In genomic region chr11:72295471-72295870, GRCh38 we compare ENCODE assay signal across 25 cellular contexts. TPM values are rescaled to one million over a fixed set of nuclear protein-coding genes. Genes with fewer than 3 reads are reported as not detected.
DNase-seq lines count a peak whose midpoint lies in the region; ATAC-seq and TF ChIP-seq lines count a peak whose summit lies in the region.
"Had no signal": no experiment of that assay in that cellular context is flagged by ENCODE, and none has a peak within 500 bp of the region (broad histone marks: within the 10 kb centered on the region; RNA-seq: fewer than 3 reads in every experiment).

No MANE protein-coding gene starts in this region.

- no peak overlapping the region for H3K18ac ChIP-seq in neuronal stem cell (ENCODE audit: low read length)

- peaks cover 8% of the 10 kb centered on the region for H3K36me3 Mint-ChIP-seq in Caco-2 (ENCODE audit: insufficient read depth, unreplicated experiment)

- H2AK5ac ChIP-seq in neuronal stem cell (ENCODE audit: low read depth, low read length) = no peak overlapping the region

- ATAC-seq in left lobe of liver (no peak), HG03196 (IDR thresholded peaks at IDR 0.05; ENCODE audit: unreplicated experiment) (no peak)
- ATAC-seq: HCT116 had no signal

- DNase-seq in Caco-2 = peak in 1 of 2 experiments; percentile 22
- DNase-seq in D341Med (ENCODE audit: low spot score) = peak; percentile 9
- peak; percentile 37 for DNase-seq in left lobe of liver (ENCODE audit: low spot score)
- DNase-seq in neuronal stem cell (ENCODE audit: low spot score) = no peak
- DNase-seq in T1000 (lab: John Stamatoyannopoulos, UW) = no peak
- no peak for DNase-seq in NCI-H345 treated with DMSO at 0.1 percent for 48 hours (lab: John Stamatoyannopoulos, UW; ENCODE audit: unreplicated experiment)
- no peak for DNase-seq in NCI-H2107 (lab: John Stamatoyannopoulos, UW)
- DNase-seq: ACHN; BE2C; C1 segment of cervical spinal cord; CD4-positive, CD25-positive, alpha-beta regulatory T cell; CD8-positive, alpha-beta memory T cell; COR-L47; DMS153; DMS79; GF-D8; GOT3; H7; HFFc6; KBM-7 had no signal

- POLR2A ChIA-PET in Caco-2 (lab: Charles Lee) = no interaction called here

- H3K23ac ChIP-seq in neuronal stem cell (ENCODE audit: low read depth, low read length, poor library complexity) = peak overlapping the region; percentile 57

- no peaks in the 10 kb centered on the region for H3K79me1 ChIP-seq in neuronal stem cell (ENCODE audit: low read depth, low read length)

- no peak overlapping the region for H3K4me3 Mint-ChIP-seq in Caco-2 (ENCODE audit: unreplicated experiment)
- H3K4me3 Mint-ChIP-seq: CD8-positive, alpha-beta memory T cell; HFFc6; IgD-negative memory B cell had no signal

- peak overlapping the region; percentile 21 for H3K27ac Mint-ChIP-seq in Caco-2 (ENCODE audit: unreplicated experiment)
- H3K27ac Mint-ChIP-seq: HFFc6, IgD-negative memory B cell had no signal

- H2BK15ac ChIP-seq in neuronal stem cell (ENCODE audit: low read length) = no peak overlapping the region

- H3K9me3 ChIP-seq in Caco-2 (no peaks in the 10 kb centered on the region), neuronal stem cell (replicated peaks in 1 of 2; ENCODE audit: control insufficient read depth in 2 of 2, insufficient read depth in 1 of 2, low read depth in 1 of 2, low read length in 2 of 2) (no peaks in the 10 kb centered on the region)
- H3K9me3 ChIP-seq: BE2C had no signal

- intact Hi-C loops in Caco-2 (cut with micrococcal nuclease; ENCODE audit: unreplicated experiment) = no loop called here

- H2BK12ac ChIP-seq in neuronal stem cell (ENCODE audit: low read length) = no peak overlapping the region

- H2BK5ac ChIP-seq in neuronal stem cell (ENCODE audit: low read length) = no peak overlapping the region

- H3K36me3 ChIP-seq in Caco-2 (ENCODE audit: control insufficient read depth, insufficient read depth, low read length) (no peaks in the 10 kb centered on the region), neuronal stem cell (replicated peaks in 1 of 2; ENCODE audit: control insufficient read depth in 2 of 2, insufficient read depth in 2 of 2, low read length in 2 of 2) (peaks cover 8 to 61% of the 10 kb centered on the region in 2 donors)

- no TSS peak for BruUV-seq in Caco-2 (replicated peaks; lab: Mats Ljungman, UMichigan)

- no peak overlapping the region for H3K9ac ChIP-seq in neuronal stem cell (ENCODE audit: low read depth, low read length, poor library complexity)

- H3K4me2 ChIP-seq in neuronal stem cell (ENCODE audit: insufficient read depth, low read length, poor library complexity, severe bottlenecking) = no peak overlapping the region

- no peak overlapping the region for H3K4me3 ChIP-seq in Caco-2 (ENCODE audit: low read depth, low read length)
- peak overlapping the region in 1 of 2 donors; percentile 37 for H3K4me3 ChIP-seq in neuronal stem cell (ENCODE audit: low read length in 2 of 2)

- H2AFZ ChIP-seq in neuronal stem cell (ENCODE audit: low read length) = no peak overlapping the region

- H3K4ac ChIP-seq in neuronal stem cell (ENCODE audit: low read length) = no peak overlapping the region

- no CpG with 5 or more reads among the region's 14 CpGs for WGBS in neuronal stem cell (ENCODE audit: extremely low coverage in 2 of 2, insufficient read length in 2 of 2, insufficient replicate concordance in 1 of 2), 2 donors

- H3K9me3 Mint-ChIP-seq in Caco-2 (ENCODE audit: unreplicated experiment) = no peaks in the 10 kb centered on the region
- H3K9me3 Mint-ChIP-seq: CD4-positive, CD25-positive, alpha-beta regulatory T cell; CD8-positive, alpha-beta memory T cell; HFFc6 had no signal

- no peaks in the 10 kb centered on the region for H3K27me3 Mint-ChIP-seq in Caco-2 (ENCODE audit: insufficient read depth, unreplicated experiment)
- H3K27me3 Mint-ChIP-seq: CD4-positive, CD25-positive, alpha-beta regulatory T cell; CD8-positive, alpha-beta memory T cell; IgD-negative memory B cell had no signal

- H3K27ac ChIP-seq in neuronal stem cell (replicated peaks; ENCODE audit: low read length) = no peak overlapping the region
- H3K27ac ChIP-seq: HL-60 had no signal

- H3K4me1 Mint-ChIP-seq in Caco-2 (ENCODE audit: low read depth, unreplicated experiment) = no peaks in the 10 kb centered on the region
- H3K4me1 Mint-ChIP-seq: CD8-positive, alpha-beta memory T cell had no signal

- no peak overlapping the region for H4K8ac ChIP-seq in neuronal stem cell (ENCODE audit: low read depth, low read length)

- TF ChIP-seq CTCF in Caco-2 (IDR thresholded peaks at IDR 0.05; ENCODE audit: insufficient read depth in 1 of 2, low read depth in 1 of 2, low read length in 1 of 2, severe bottlenecking in 1 of 2, unreplicated experiment in 1 of 2) = no peak

- H3K4me1 ChIP-seq in Caco-2 (no peaks in the 10 kb centered on the region), neuronal stem cell (ENCODE audit: control insufficient read depth in 2 of 2, insufficient read depth in 1 of 2, low read depth in 1 of 2, low read length in 2 of 2) (peaks cover 0 to 2% of the 10 kb centered on the region in 2 donors)

- CTCF ChIA-PET in Caco-2 (lab: Charles Lee) = no interaction called here

- no peak overlapping the region for H4K91ac ChIP-seq in neuronal stem cell (ENCODE audit: low read depth, low read length, poor library complexity)

- H3K27me3 ChIP-seq in Caco-2 (replicated peaks; ENCODE audit: control insufficient read depth, insufficient read depth, low read length) (no peaks in the 10 kb centered on the region), neuronal stem cell (ENCODE audit: control insufficient read depth in 3 of 3, insufficient read depth in 3 of 3, low read depth in 1 of 3, low read length in 3 of 3) (no peaks in the 10 kb centered on the region)
- H3K27me3 ChIP-seq: BE2C had no signal

- H3K14ac ChIP-seq in neuronal stem cell (ENCODE audit: low read length) = no peak overlapping the region

- no peak overlapping the region for H2BK120ac ChIP-seq in neuronal stem cell (ENCODE audit: low read depth, low read length)

RNA-seq across cellular contexts. Expression of gene PHOX2A, which starts 51.5 kb away (rescaled TPM):
- total RNA-seq in Caco-2 (2022) (not detected in 2 replicates), left lobe of liver (not detected)
- 0.10 TPM for polyA plus RNA-seq in neuronal stem cell (2013, experiment 1 of 2)
- polyA plus RNA-seq in neuronal stem cell (2013, experiment 2 of 2) = 0.18 TPM
- total RNA-seq: CD4-positive, CD25-positive, alpha-beta regulatory T cell; CD8-positive, alpha-beta memory T cell; Daoy; HFFc6 had no signal
- polyA plus RNA-seq: CD4-positive, CD25-positive, alpha-beta regulatory T cell; CD8-positive, alpha-beta memory T cell; IgD-negative memory B cell had no signal

Comparison
In these comparisons a context has a peak if more than half of its experiments do, and no peak if none do; other contexts are left out.
1. DNase-seq: peak in D341Med (single experiment) and left lobe of liver (single experiment); none in neuronal stem cell (single experiment), T1000 (single experiment), NCI-H345 treated with DMSO at 0.1 percent for 48 hours (single experiment) and NCI-H2107 (single experiment).